29 cellular contexts compared by ENCODE assay signal in the genomic region with DNA sequence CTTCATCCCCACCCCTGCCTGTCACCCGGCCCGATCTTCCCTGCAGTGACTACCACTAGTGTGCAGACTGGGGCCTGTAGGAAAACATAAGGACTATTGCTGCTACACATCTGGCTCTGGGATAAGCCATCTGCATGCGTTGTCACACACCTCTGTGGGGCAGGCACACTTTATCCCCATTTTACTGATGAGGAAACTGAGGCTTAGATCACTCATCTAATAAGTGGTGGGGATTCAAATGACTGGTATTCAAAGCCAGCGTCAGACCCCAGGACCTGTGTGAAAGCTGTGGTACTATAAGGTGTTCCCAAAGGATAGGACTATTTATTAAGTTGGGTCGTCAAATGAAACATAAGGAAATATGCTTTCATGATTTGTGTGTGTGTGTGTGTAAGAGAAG.
"Had no signal": no experiment of that assay in that cellular context is flagged by ENCODE, and none has a peak within 500 bp of the region (broad histone marks: within the 10 kb centered on the region; RNA-seq: fewer than 3 reads in every experiment).

No MANE protein-coding gene starts in this region.

- DNase-seq: activated CD4-positive, alpha-beta T cell treated with anti-CD3 and anti-CD28 coated beads for 48 hours; activated CD4-positive, alpha-beta T cell treated with anti-CD3 and anti-CD28 coated beads, Interleukin-2, amount 50 U/mL, for 4 hours; activated CD4-positive, CD25-positive, alpha-beta regulatory T cell treated with anti-CD3 and anti-CD28 coated beads, Interleukin-2, amount 50 U/mL, for 72 hours; activated CD8-positive, alpha-beta memory T cell treated with anti-CD3 and anti-CD28 coated beads, Interleukin-2, amount 50 U/mL, for 48 hours; activated CD8-positive, alpha-beta T cell treated with anti-CD3 and anti-CD28 coated beads, Interleukin-2, amount 10 ng/mL, durations not matched to agents 7 days and 5 days; activated naive CD4-positive, alpha-beta T cell treated with anti-CD3 and anti-CD28 coated beads, Interleukin-2, amount 50 U/mL, for 16 hours; activated T-cell treated with anti-CD3 and anti-CD28 coated beads, Interleukin-2, amount 50 U/mL, for 1 hour; adrenal gland; central memory CD4-positive, alpha-beta T cell; KG1; NCI-H1092 treated with DMSO at 0.1 percent for 48 hours; NCI-H1417 treated with DMSO at 0.1 percent for 48 hours; NCI-H1694; NCI-H2029; NCI-H2107; NCI-H345; NCI-H510A; NCI-H69; NK-92 treated with Interleukin-12 subunit alpha and Interleukin-12 subunit beta, amount 100 ng/mL, for 24 hours; Peyer's patch; SHP77; SW 1271; T-helper 9 cell had no signal

- ATAC-seq: activated CD8-positive, alpha-beta T cell treated with anti-CD3 and anti-CD28 coated beads, Interleukin-2, amount 10 ng/mL, durations not matched to agents 7 days and 5 days; SK-N-SH treated with all-trans-retinoic acid at 6 μM for 48 hours; WTC11 had no signal

- H3K36me3 Mint-ChIP-seq: activated naive CD8-positive, alpha-beta T cell treated with anti-CD3 and anti-CD28 coated beads, Interleukin-2, amount 10 ng/mL, durations not matched to agents 7 days and 5 days; WTC11 had no signal

- H3K4me3 ChIP-seq: adrenal gland, breast epithelium, Peyer's patch, SJSA1 had no signal

- H3K9me3 ChIP-seq: adrenal gland, breast epithelium, Peyer's patch, SJSA1 had no signal

- H3K4me3 Mint-ChIP-seq: activated CD8-positive, alpha-beta T cell treated with anti-CD3 and anti-CD28 coated beads, Interleukin-2, amount 10 ng/mL, durations not matched to agents 7 days and 5 days; activated naive CD8-positive, alpha-beta T cell treated with anti-CD3 and anti-CD28 coated beads, Interleukin-2, amount 10 ng/mL, durations not matched to agents 7 days and 5 days; WTC11 had no signal

- H3K27me3 Mint-ChIP-seq: activated naive CD8-positive, alpha-beta T cell treated with anti-CD3 and anti-CD28 coated beads, Interleukin-2, amount 10 ng/mL, durations not matched to agents 7 days and 5 days had no signal

- H3K9me3 Mint-ChIP-seq: activated naive CD8-positive, alpha-beta T cell treated with anti-CD3 and anti-CD28 coated beads, Interleukin-2, amount 10 ng/mL, durations not matched to agents 7 days and 5 days; WTC11 had no signal

- H3K27ac ChIP-seq: adrenal gland, breast epithelium, Peyer's patch, RWPE1, SJSA1 had no signal

- H3K27ac Mint-ChIP-seq: activated CD8-positive, alpha-beta T cell treated with anti-CD3 and anti-CD28 coated beads, Interleukin-2, amount 10 ng/mL, durations not matched to agents 7 days and 5 days; activated naive CD8-positive, alpha-beta T cell treated with anti-CD3 and anti-CD28 coated beads, Interleukin-2, amount 10 ng/mL, durations not matched to agents 7 days and 5 days; WTC11 had no signal
